8 cellular contexts compared by ENCODE assay signal in genomic region chr3:155854147-155854940, GRCh38. TPM values are rescaled to one million over a fixed set of nuclear protein-coding genes. Genes with fewer than 3 reads are reported as not detected.
DNase-seq lines count a peak whose midpoint lies in the region; TF ChIP-seq lines count a peak whose summit lies in the region.

SLC33A1 (minus strand) TSS chr3:155854427; CDS start chr3:155853997, 430 bp downstream.

- peak within 1 kb of the TSS; percentile 69 for H3K4me3 ChIP-seq in HAP-1
- peak within 1 kb of the TSS; percentile 82 for H3K4me3 ChIP-seq in MM.1S (ENCODE audit: low read length)
- peak within 1 kb of the TSS; percentile 79 for H3K4me3 ChIP-seq in fibroblast of the aortic adventitia (ENCODE audit: low read depth, low read length)

- H3K4me3 Mint-ChIP-seq in nephron = peak within 1 kb of the TSS; percentile 97 to 100 (median 98)
- H3K4me3 Mint-ChIP-seq in stimulated activated naive CD8-positive, alpha-beta T cell treated with anti-CD3 and anti-CD28 coated beads, Interleukin-15, Interleukin-2, amounts not matched to agents 100 ng/mL and 50 ng/mL, for 24 hours = peak within 1 kb of the TSS; percentile 98

- peaks cover 22% of the 10 kb centered on the region for H3F3A ChIP-seq in MM.1S (ENCODE audit: insufficient read depth, low read length)

- H3K4me1 ChIP-seq in ES-I3 (ENCODE audit: insufficient read depth, low read length) (no peaks in the 10 kb centered on the region; the same call in 1 of the 2 replicates), HAP-1 (peaks cover 6% of the 10 kb centered on the region), MM.1S (ENCODE audit: low read length) (peaks cover 15% of the 10 kb centered on the region)

- DNase-seq in HAP-1 (ENCODE audit: low spot score in 2 of 2) (peak; percentile 98 to 99), MM.1S (peak; percentile 100), SIG-M5 (lab: John Stamatoyannopoulos, UW) (peak; percentile 99), activated gamma-delta T cell (lab: John Stamatoyannopoulos, UW) (peak; percentile 98), fibroblast of the aortic adventitia (ENCODE audit: low read depth) (peak; percentile 99)

- TF ChIP-seq CTCF in MM.1S (IDR thresholded peaks at IDR 0.05; ENCODE audit: low read length) (no peak), fibroblast of the aortic adventitia (IDR thresholded peaks at IDR 0.05; ENCODE audit: insufficient read depth, low read length) (no peak), nephron (IDR thresholded peaks at IDR 0.05; ENCODE audit: unreplicated experiment in 3 of 3) (no peak)

- peak within 1 kb of the TSS; percentile 92 for H3K4me2 ChIP-seq in MM.1S (ENCODE audit: low read depth, low read length)

- peaks cover 10% of the 10 kb centered on the region for H3K27me3 Mint-ChIP-seq in nephron (ENCODE audit: low read depth)
- H3K27me3 Mint-ChIP-seq in stimulated activated naive CD8-positive, alpha-beta T cell treated with anti-CD3 and anti-CD28 coated beads, Interleukin-15, Interleukin-2, amounts not matched to agents 100 ng/mL and 50 ng/mL, for 24 hours = no peaks in the 10 kb centered on the region

- H3K4me1 Mint-ChIP-seq in nephron = peaks cover 30% of the 10 kb centered on the region
- peaks cover 38% of the 10 kb centered on the region for H3K4me1 Mint-ChIP-seq in stimulated activated naive CD8-positive, alpha-beta T cell treated with anti-CD3 and anti-CD28 coated beads, Interleukin-15, Interleukin-2, amounts not matched to agents 100 ng/mL and 50 ng/mL, for 24 hours (ENCODE audit: low read depth)

- H3K9me3 ChIP-seq in ES-I3 (ENCODE audit: control insufficient read depth, insufficient read depth, low read length) (no peaks in the 10 kb centered on the region), HAP-1 (no peaks in the 10 kb centered on the region), MM.1S (replicated peaks; ENCODE audit: insufficient read depth, low read length) (no peaks in the 10 kb centered on the region)

- peak within 1 kb of the TSS; percentile 76 for H2AFZ ChIP-seq in MM.1S (ENCODE audit: low read length)

- H3K9ac ChIP-seq in ES-I3 (ENCODE audit: low read depth, low read length) (peak within 1 kb of the TSS; percentile 83), MM.1S (ENCODE audit: low read length) (peak within 1 kb of the TSS; percentile 81)

- peaks cover 4% of the 10 kb centered on the region for H3K36me3 Mint-ChIP-seq in nephron (ENCODE audit: low read depth)
- peaks cover 31% of the 10 kb centered on the region for H3K36me3 Mint-ChIP-seq in stimulated activated naive CD8-positive, alpha-beta T cell treated with anti-CD3 and anti-CD28 coated beads, Interleukin-15, Interleukin-2, amounts not matched to agents 100 ng/mL and 50 ng/mL, for 24 hours (ENCODE audit: low read depth)

- peaks cover 45% of the 10 kb centered on the region for H3K79me2 ChIP-seq in MM.1S (ENCODE audit: low read length)

- H3K9me3 Mint-ChIP-seq in nephron = peaks cover 7% of the 10 kb centered on the region
- H3K9me3 Mint-ChIP-seq in stimulated activated naive CD8-positive, alpha-beta T cell treated with anti-CD3 and anti-CD28 coated beads, Interleukin-15, Interleukin-2, amounts not matched to agents 100 ng/mL and 50 ng/mL, for 24 hours = no peaks in the 10 kb centered on the region

- H3K36me3 ChIP-seq in ES-I3 (ENCODE audit: insufficient read depth, low read length) (no peaks in the 10 kb centered on the region), HAP-1 (replicated peaks) (no peaks in the 10 kb centered on the region; the same call in 1 of the 2 replicates), MM.1S (replicated peaks; ENCODE audit: insufficient read depth, low read length) (0 out of 2 replicates have a peak, but pooled peaks cover 3% of the 10 kb centered on the region)

- no peaks in the 10 kb centered on the region for H3K9me2 ChIP-seq in MM.1S (replicated peaks; ENCODE audit: insufficient read depth, low read length)

- H3K27me3 ChIP-seq in HAP-1 (ENCODE audit: low read depth) = no peaks in the 10 kb centered on the region
- no peaks in the 10 kb centered on the region for H3K27me3 ChIP-seq in MM.1S (replicated peaks; ENCODE audit: insufficient read depth, low read length)

- peak within 1 kb of the TSS; percentile 81 for H3K27ac ChIP-seq in MM.1S (ENCODE audit: low read length)

- 0 out of 2 replicates have a peak, but pooled peaks cover 6% of the 10 kb centered on the region for H4K20me1 ChIP-seq in MM.1S (ENCODE audit: insufficient read depth, low read length)

- H3K27ac Mint-ChIP-seq in nephron = peak within 1 kb of the TSS; percentile 96 to 98 (median 97)
- peak within 1 kb of the TSS; percentile 99 for H3K27ac Mint-ChIP-seq in stimulated activated naive CD8-positive, alpha-beta T cell treated with anti-CD3 and anti-CD28 coated beads, Interleukin-15, Interleukin-2, amounts not matched to agents 100 ng/mL and 50 ng/mL, for 24 hours

- in situ Hi-C loops in HAP-1 (cut with MboI; ENCODE audit: low sequenced_read_pairs) = loop anchor here (10.0 to 25.0 kb wide), 2 partner anchors 110 to 492 kb away; partner anchors contain the start of gene PLCH1

RNA-seq across cellular contexts. Expression of gene SLC33A1, which starts in this region (rescaled TPM):
- total RNA-seq in fibroblast of the aortic adventitia (ENCODE audit: low replicate concordance) = 24.4 and 49.8 TPM in 2 replicates

Comparison
In these comparisons a context has a peak if more than half of its experiments do, and no peak if none do; other contexts are left out.
1. Peak in every context shown above with its lines: DNase-seq, H3K4me3 ChIP-seq and H3K27ac ChIP-seq.